ENCODE assay signal across 9 cellular contexts in genomic region chr5:172502969-172503368, GRCh38. TPM values are rescaled to one million over a fixed set of nuclear protein-coding genes. Genes with fewer than 3 reads are reported as not detected.
DNase-seq lines count a peak whose midpoint lies in the region; ATAC-seq, FAIRE-seq and TF ChIP-seq lines count a peak whose summit lies in the region.
"Had no signal": no experiment of that assay in that cellular context is flagged by ENCODE, and none has a peak within 500 bp of the region (broad histone marks: within the 10 kb centered on the region; RNA-seq: fewer than 3 reads in every experiment).

No MANE protein-coding gene starts in this region.

- no peak overlapping the region for H3K9ac ChIP-seq in DND-41 (ENCODE audit: low read depth, low read length)
- H3K9ac ChIP-seq in kidney (ENCODE audit: low read length in 2 of 2): no peak overlapping the region

- CTCF ChIA-PET in WTC11 (lab: Charles Lee): no interaction called here

- H4K20me1 ChIP-seq in DND-41 (ENCODE audit: insufficient read depth, low read length): 0 out of 2 replicates have a peak, but pooled peaks cover 3% of the 10 kb centered on the region

- H2AFZ ChIP-seq in DND-41 (ENCODE audit: low read depth, low read length): no peak overlapping the region

- H3K9me3 ChIP-seq in DND-41 (ENCODE audit: insufficient read depth, low read length, severe bottlenecking) (no peaks in the 10 kb centered on the region), kidney (ENCODE audit: control insufficient read depth in 1 of 2, low read length in 2 of 2) (no peaks in the 10 kb centered on the region), body of pancreas (no peaks in the 10 kb centered on the region)

- no peaks in the 10 kb centered on the region for H3K9me3 Mint-ChIP-seq in WTC11

- no peak overlapping the region for H3K4me3 ChIP-seq in DND-41 (ENCODE audit: low read depth in 1 of 2, low read length in 2 of 2)
- H3K4me3 ChIP-seq in kidney (ENCODE audit: low read length in 2 of 2): no peak overlapping the region
- no peak overlapping the region for H3K4me3 ChIP-seq in body of pancreas

- intact Hi-C loops in kidney (cut with DNase I): no loop called here
- intact Hi-C loops in body of pancreas (cut with DNase I): no loop called here

- DNase-seq in DND-41 (no peak), HuH-7 (ENCODE audit: low spot score) (peak; percentile 40), WTC11 (ENCODE audit: low spot score) (no peak), myocyte (ENCODE audit: low read depth) (peak; percentile 7), kidney (no peak), body of pancreas (no peak)
- DNase-seq: NCI-H187 treated with DMSO at 0.1 percent for 48 hours; stimulated activated CD4-positive, alpha-beta T cell treated with anti-CD3 and anti-CD28 coated beads, Interleukin-12 subunit alpha, Interleukin-12 subunit beta, amount 100 ng/mL, for 4 hours had no signal

- no peaks in the 10 kb centered on the region for H3K4me1 ChIP-seq in DND-41 (ENCODE audit: insufficient read depth, low read length)
- H3K4me1 ChIP-seq in kidney (ENCODE audit: control insufficient read depth in 1 of 2, insufficient read depth in 1 of 2, low read depth in 1 of 2, low read length in 2 of 2): peaks cover 0 to 5% of the 10 kb centered on the region in 2 donors
- no peaks in the 10 kb centered on the region for H3K4me1 ChIP-seq in body of pancreas

- TF ChIP-seq CTCF in DND-41 (IDR thresholded peaks at IDR 0.05; ENCODE audit: borderline replicate concordance, extremely low read depth, low read length, poor library complexity, severe bottlenecking) (no peak), WTC11 (IDR thresholded peaks at IDR 0.05) (no peak), kidney (IDR thresholded peaks at IDR 0.05; ENCODE audit: borderline replicate concordance, extremely low read depth, insufficient read depth) (no peak), body of pancreas (IDR thresholded peaks at IDR 0.05) (no peak)

- no peaks in the 10 kb centered on the region for H3K27me3 ChIP-seq in DND-41 (ENCODE audit: insufficient read depth, low read length, poor library complexity)
- H3K27me3 ChIP-seq in body of pancreas: peaks cover 0 to 4% of the 10 kb centered on the region in 2 donors

- WGBS in body of pancreas, 2 donors: 91 to 92% methylated on average over 4 of the region's 4 CpGs

- peaks cover 2% of the 10 kb centered on the region; the same call in 1 of the 2 replicates for H3K4me1 Mint-ChIP-seq in WTC11

- no peaks in the 10 kb centered on the region for H3K36me3 Mint-ChIP-seq in WTC11

- no peak for TF ChIP-seq POLR2A in GM18505 (IDR thresholded peaks at IDR 0.05; ENCODE audit: borderline replicate concordance, extremely low read depth, insufficient read depth, insufficient read length)
- TF ChIP-seq POLR2A in body of pancreas (IDR thresholded peaks at IDR 0.05): no peak

- H3K27ac ChIP-seq in DND-41 (ENCODE audit: low read length) (no peak overlapping the region), kidney (ENCODE audit: low read depth in 2 of 2, low read length in 2 of 2) (no peak overlapping the region), body of pancreas (no peak overlapping the region)

- no peak for FAIRE-seq in kidney (lab: Jason Lieb, UNC)

- H3K4me3 Mint-ChIP-seq in WTC11: no peak overlapping the region

- H3K4me2 ChIP-seq in DND-41 (ENCODE audit: insufficient read depth, low read length): no peak overlapping the region

- ATAC-seq in DND-41 (ENCODE audit: insufficient read depth, low read depth) (peak; percentile 49; the same call in 1 of the 3 replicates), WTC11 (peak; percentile 99), GM18505 (IDR thresholded peaks at IDR 0.05; ENCODE audit: unreplicated experiment) (no peak), body of pancreas (no peak)

- H3K79me2 ChIP-seq in DND-41 (ENCODE audit: insufficient read depth, low read length): no peaks in the 10 kb centered on the region

- POLR2A ChIA-PET in WTC11 (lab: Charles Lee): no interaction called here

- H3K36me3 ChIP-seq in DND-41 (ENCODE audit: insufficient read depth, low read length): no peaks in the 10 kb centered on the region
- H3K36me3 ChIP-seq in kidney (ENCODE audit: control insufficient read depth in 1 of 2, insufficient read depth in 2 of 2, low read length in 2 of 2): no peaks in the 10 kb centered on the region
- H3K36me3 ChIP-seq in body of pancreas (replicated peaks in 1 of 2; ENCODE audit: insufficient read depth in 1 of 2, low read depth in 2 of 2): no peaks in the 10 kb centered on the region

- H3K27ac Mint-ChIP-seq in WTC11: no peak overlapping the region

- peaks cover 12% of the 10 kb centered on the region for H3K27me3 Mint-ChIP-seq in WTC11 (ENCODE audit: low read depth)

TF ChIP-seq in WTC11, 78 proteins besides CTCF, POLR2A, EP300 and RAD21 (continues in another document):
- TF ChIP-seq MYBL2 (CRISPR knock-in tag; IDR thresholded peaks at IDR 0.05): no peak
- no peak for TF ChIP-seq ZNF512 (CRISPR knock-in tag; IDR thresholded peaks at IDR 0.05; ENCODE audit: borderline replicate concordance)
- no peak for TF ChIP-seq FOXP1 (CRISPR knock-in tag; IDR thresholded peaks at IDR 0.05; ENCODE audit: borderline replicate concordance)
- no peak for TF ChIP-seq IRF2 (CRISPR knock-in tag; IDR thresholded peaks at IDR 0.05; ENCODE audit: borderline replicate concordance, low read depth)
- TF ChIP-seq SOX15 (CRISPR knock-in tag; IDR thresholded peaks at IDR 0.05): no peak
- TF ChIP-seq ZSCAN18 (CRISPR knock-in tag; IDR thresholded peaks at IDR 0.05): no peak
- TF ChIP-seq ATF3 (CRISPR knock-in tag; conservative IDR thresholded peaks at IDR 0.05): no peak
- TF ChIP-seq CBFB (CRISPR knock-in tag; IDR thresholded peaks at IDR 0.05; ENCODE audit: low read depth): no peak
- peak; percentile 44; the same call in 1 of the 2 replicates for TF ChIP-seq GTF2I (CRISPR knock-in tag; conservative IDR thresholded peaks at IDR 0.05)
- no peak for TF ChIP-seq MLX (CRISPR knock-in tag; IDR thresholded peaks at IDR 0.05)
- peak; percentile 96 for TF ChIP-seq USF2 (CRISPR knock-in tag; IDR thresholded peaks at IDR 0.05)
- TF ChIP-seq ZNF396 (CRISPR knock-in tag; IDR thresholded peaks at IDR 0.05; ENCODE audit: borderline replicate concordance): peak; percentile 62; the same call in 1 of the 2 replicates
- 0 out of 2 replicates have a peak, but pooled peaks have one; percentile 73 for TF ChIP-seq EMX1 (CRISPR knock-in tag; IDR thresholded peaks at IDR 0.05)

RNA-seq across cellular contexts. Expression of gene SH3PXD2B, which starts 48.6 kb away (rescaled TPM):
- total RNA-seq in WTC11 (2021): 52.2 to 64.1 TPM (median 57.4 TPM) in 3 replicates
- total RNA-seq in myocyte: 19.4 and 28.8 TPM in 2 replicates
- polyA plus RNA-seq in myocyte (2012): 43.1 TPM
- 22.8 TPM for total RNA-seq in kidney
- 3.1 TPM for polyA plus RNA-seq in kidney (ENCODE audit: insufficient read depth, low read depth, low replicate concordance)
- 10 to 100 TPM in 1 of 2 donors, 1 to 10 TPM in 1; 9.9 to 16.9 TPM for total RNA-seq in body of pancreas

Comparison
In these comparisons a context has a peak if more than half of its experiments do, and no peak if none do; other contexts are left out.
1. ATAC-seq: peak in DND-41 (single experiment) and WTC11 (single experiment); none in GM18505 (single experiment) and body of pancreas (single experiment).
2. DNase-seq: peak in HuH-7 (single experiment) and myocyte (single experiment); none in DND-41 (single experiment), WTC11 (single experiment), kidney (single experiment) and body of pancreas (0 of 4).